ENCODE assay signal across 9 cellular contexts in genomic region chr6:105431226-105431625, GRCh38. TPM values are rescaled to one million over a fixed set of nuclear protein-coding genes. Genes with fewer than 3 reads are reported as not detected.
DNase-seq lines count a peak whose midpoint lies in the region; ATAC-seq and TF ChIP-seq lines count a peak whose summit lies in the region.
"Had no signal": no experiment of that assay in that cellular context is flagged by ENCODE, and none has a peak within 500 bp of the region (broad histone marks: within the 10 kb centered on the region; RNA-seq: fewer than 3 reads in every experiment).

No MANE protein-coding gene starts in this region.

- H3K36me3 ChIP-seq in Caco-2 (ENCODE audit: control insufficient read depth, insufficient read depth, low read length): no peaks in the 10 kb centered on the region

- H3K27me3 Mint-ChIP-seq in Caco-2 (ENCODE audit: insufficient read depth, unreplicated experiment): no peaks in the 10 kb centered on the region
- peaks cover 0 to 6% (median 1%) of the 10 kb centered on the region in 5 donors for H3K27me3 Mint-ChIP-seq in naive thymus-derived CD8-positive, alpha-beta T cell

- peaks cover 12% of the 10 kb centered on the region for H3K9me3 Mint-ChIP-seq in Caco-2 (ENCODE audit: unreplicated experiment)
- H3K9me3 Mint-ChIP-seq in naive thymus-derived CD8-positive, alpha-beta T cell: no peaks in the 10 kb centered on the region

- POLR2A ChIA-PET in Caco-2 (lab: Charles Lee): interaction anchor here (0.6 to 0.7 kb wide), 2 partner anchors 85 to 870 kb away, joined by 3 read pairs; no protein-coding TSS in a partner anchor
- POLR2A ChIA-PET in naive thymus-derived CD8-positive, alpha-beta T cell (lab: Charles Lee): no interaction called here

- H3K27ac Mint-ChIP-seq in Caco-2 (ENCODE audit: unreplicated experiment): no peak overlapping the region
- no peak overlapping the region for H3K27ac Mint-ChIP-seq in naive thymus-derived CD8-positive, alpha-beta T cell

- H3K27me3 ChIP-seq in Caco-2 (replicated peaks; ENCODE audit: control insufficient read depth, insufficient read depth, low read length): no peaks in the 10 kb centered on the region

- CTCF ChIA-PET in Caco-2 (lab: Charles Lee): interaction anchor here (0.6 to 1.8 kb wide), 9 partner anchors 21 to 794 kb away, joined by 3 to 7 read pairs (median 4); no protein-coding TSS in a partner anchor

- DNase-seq in Caco-2 (peak in 1 of 2 experiments; percentile 46), H4 (ENCODE audit: low spot score) (peak; percentile 17), NOMO-1 treated with dmso at 0.1 percent for 144 hours (lab: John Stamatoyannopoulos, UW; ENCODE audit: unreplicated experiment) (peak; percentile 6), dedifferentiated amniotic fluid mesenchymal stem cell (ENCODE audit: extremely low spot score) (peak; percentile 61), GDM1 (lab: John Stamatoyannopoulos, UW) (no peak)
- peak in 6 of 10 donors; percentile 4 to 59 (median 42) for DNase-seq in naive thymus-derived CD8-positive, alpha-beta T cell
- DNase-seq in stimulated activated CD4-positive, alpha-beta T cell treated with anti-CD3 and anti-CD28 coated beads, Interleukin-15, amount 100 ng/mL, for 24 hours: no peak

- H3K4me1 Mint-ChIP-seq in Caco-2 (ENCODE audit: low read depth, unreplicated experiment): peaks cover 19% of the 10 kb centered on the region
- peaks cover 0 to 2% (median 0%) of the 10 kb centered on the region in 4 donors for H3K4me1 Mint-ChIP-seq in naive thymus-derived CD8-positive, alpha-beta T cell

- no peak overlapping the region for H3K4me3 ChIP-seq in Caco-2 (ENCODE audit: low read depth, low read length)
- H3K4me3 ChIP-seq: mucosa of descending colon had no signal

- no TSS peak for BruUV-seq in Caco-2 (replicated peaks; lab: Mats Ljungman, UMichigan)

- no peaks in the 10 kb centered on the region for H3K9me3 ChIP-seq in Caco-2
- H3K9me3 ChIP-seq: mucosa of descending colon had no signal

- intact Hi-C loops in Caco-2 (cut with micrococcal nuclease; ENCODE audit: unreplicated experiment): loop anchor here (1.0 to 5.0 kb wide), 5 partner anchors 41 to 1016 kb away; partner anchors contain the start of gene PRDM1

- ATAC-seq in naive thymus-derived CD8-positive, alpha-beta T cell: no peak
- no peak for ATAC-seq in GM18907 (IDR thresholded peaks at IDR 0.05; ENCODE audit: unreplicated experiment)
- ATAC-seq: mucosa of descending colon had no signal

- peaks cover 28% of the 10 kb centered on the region for H3K4me1 ChIP-seq in Caco-2

- H3K36me3 Mint-ChIP-seq in Caco-2 (ENCODE audit: insufficient read depth, unreplicated experiment): no peaks in the 10 kb centered on the region
- H3K36me3 Mint-ChIP-seq in naive thymus-derived CD8-positive, alpha-beta T cell: no peaks in the 10 kb centered on the region

- TF ChIP-seq CTCF in Caco-2 (IDR thresholded peaks at IDR 0.05; ENCODE audit: insufficient read depth in 1 of 2, low read depth in 1 of 2, low read length in 1 of 2, severe bottlenecking in 1 of 2, unreplicated experiment in 1 of 2): peak; percentile 45 to 73

- H3K4me3 Mint-ChIP-seq in Caco-2 (ENCODE audit: unreplicated experiment): no peak overlapping the region
- no peak overlapping the region for H3K4me3 Mint-ChIP-seq in naive thymus-derived CD8-positive, alpha-beta T cell

RNA-seq across cellular contexts. Expression of gene PREP, which starts 28.3 kb away (rescaled TPM):
- total RNA-seq in Caco-2 (2022): 66.5 and 69.9 TPM in 2 replicates
- total RNA-seq in H4 (2014; rRNA removed; shearing (Covaris generic)): 10.5 and 12.2 TPM in 2 replicates
- total RNA-seq in naive thymus-derived CD8-positive, alpha-beta T cell: 10 to 100 TPM; 27.0 to 29.4 TPM
- 10 to 100 TPM; 28.5 to 40.9 (median 31.9) TPM for polyA plus RNA-seq in naive thymus-derived CD8-positive, alpha-beta T cell

Comparison
In these comparisons a context has a peak if more than half of its experiments do, and no peak if none do; other contexts are left out.
1. DNase-seq: peak in H4 (single experiment), NOMO-1 treated with dmso at 0.1 percent for 144 hours (single experiment), dedifferentiated amniotic fluid mesenchymal stem cell (single experiment) and naive thymus-derived CD8-positive, alpha-beta T cell (6 of 10); none in GDM1 (single experiment) and stimulated activated CD4-positive, alpha-beta T cell treated with anti-CD3 and anti-CD28 coated beads, Interleukin-15, amount 100 ng/mL, for 24 hours (single experiment).